16 cellular contexts compared by ENCODE assay signal in the genomic region with DNA sequence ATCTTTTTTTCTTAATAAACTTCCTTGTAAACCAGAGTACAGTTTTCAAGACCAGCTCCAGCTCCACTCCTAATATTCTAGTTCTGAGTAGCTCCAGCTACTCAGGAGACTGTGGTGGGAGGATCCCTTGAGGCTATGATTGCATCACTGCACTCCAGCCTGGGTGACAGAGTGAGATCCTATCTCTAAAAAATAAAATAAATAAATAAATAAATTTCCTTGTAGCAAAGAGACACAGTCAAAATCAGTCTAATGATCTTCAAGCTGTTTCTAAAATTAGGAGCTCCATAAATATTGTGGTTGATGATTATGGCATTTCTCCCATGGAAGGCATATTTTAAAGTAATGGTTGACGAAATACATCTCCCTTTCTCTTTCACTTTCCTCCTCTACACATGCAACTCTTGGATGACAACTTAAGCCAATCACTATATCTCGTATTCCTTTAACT. TPM values are rescaled to one million over a fixed set of nuclear protein-coding genes. Genes with fewer than 3 reads are reported as not detected.
A peak's percentile ranks its signal among the peaks of the same experiment; 100 is the strongest.
DNase-seq lines count a peak whose midpoint lies in the region; ATAC-seq and TF ChIP-seq lines count a peak whose summit lies in the region.
"Had no signal": no experiment of that assay in that cellular context is flagged by ENCODE, and none has a peak within 500 bp of the region (broad histone marks: within the 10 kb centered on the region; RNA-seq: fewer than 3 reads in every experiment).

No MANE protein-coding gene starts in this region.

- H2AFZ ChIP-seq in IMR-90 (replicated peaks; ENCODE audit: low read length, poor library complexity), result no peak overlapping the region

- no peak overlapping the region for H4K8ac ChIP-seq in IMR-90 (ENCODE audit: low read depth in 2 of 2, low read length in 2 of 2)

- H2BK15ac ChIP-seq in IMR-90 (ENCODE audit: low read depth, low read length), result no peak overlapping the region

- H3K56ac ChIP-seq in IMR-90 (ENCODE audit: extremely low read depth, insufficient read depth, low read length), result no peak overlapping the region

- no peak overlapping the region for H3K27ac ChIP-seq in IMR-90 (ENCODE audit: insufficient read depth, low read length)
- no peak overlapping the region for H3K27ac ChIP-seq in brain microvascular endothelial cell

- no peak for TF ChIP-seq RAD21 in IMR-90 (IDR thresholded peaks at IDR 0.05; ENCODE audit: low read length)

- H3K4me3 ChIP-seq in BJ (ENCODE audit: low read depth, low read length) (no peak overlapping the region), IMR-90 (ENCODE audit: insufficient read depth, low read depth, low read length) (no peak overlapping the region), brain microvascular endothelial cell (ENCODE audit: low read depth, low read length) (no peak overlapping the region)

- H3K9me3 ChIP-seq in IMR-90 (ENCODE audit: control insufficient read depth, insufficient read depth, low read length), result no peaks in the 10 kb centered on the region

- H3K4ac ChIP-seq in IMR-90 (ENCODE audit: low read depth, low read length), result no peak overlapping the region

- in situ Hi-C loops in IMR-90 (cut with MboI; ENCODE audit: low sequenced_read_pairs) (loop anchor here (25.0 kb wide), 1 partner anchor 714 kb away; no protein-coding TSS in a partner anchor), brain microvascular endothelial cell (cut with HindIII; ENCODE audit: low pct_ligation_motif_present, low sequenced_read_pairs) (no loop called here)

- no TSS peak for BruUV-seq in IMR-90 (replicated peaks; lab: Mats Ljungman, UMichigan)

- CTCF ChIA-PET in BJ (lab: Yijun Ruan, JAX), result interaction anchor here (0.8 to 1.5 kb wide), 3 partner anchors 15 to 189 kb away, joined by 3 to 8 read pairs (median 3); no protein-coding TSS in a partner anchor
- CTCF ChIA-PET in IMR-90 (lab: Yijun Ruan, JAX), result interaction anchor here (0.6 to 0.8 kb wide), 2 partner anchors 21 to 1398 kb away, joined by 3 read pairs; no protein-coding TSS in a partner anchor

- H3K4me1 ChIP-seq in IMR-90 (ENCODE audit: control insufficient read depth, insufficient read depth, low read length), result no peaks in the 10 kb centered on the region

- no peak overlapping the region for H2BK5ac ChIP-seq in IMR-90 (ENCODE audit: low read depth, low read length, poor library complexity, severe bottlenecking)

- H3K36me3 ChIP-seq in BJ (ENCODE audit: control insufficient read depth, insufficient read depth, low read length) (no peaks in the 10 kb centered on the region), IMR-90 (ENCODE audit: control insufficient read depth, insufficient read depth, low read length) (no peaks in the 10 kb centered on the region), brain microvascular endothelial cell (replicated peaks) (no peaks in the 10 kb centered on the region)

- H3K23ac ChIP-seq in IMR-90 (ENCODE audit: low read depth, low read length), result no peak overlapping the region

- H2AK9ac ChIP-seq in IMR-90 (replicated peaks; ENCODE audit: low read depth, low read length, poor library complexity), result no peak overlapping the region

- no peaks in the 10 kb centered on the region for H4K20me1 ChIP-seq in IMR-90 (ENCODE audit: insufficient read depth, low read length)

- no peak overlapping the region for H3K9ac ChIP-seq in IMR-90 (ENCODE audit: low read depth, low read length)

- 100% methylated on average over 1 of the region's 2 CpGs; no CpG with 5 or more reads in 1 of the 2 experiments for WGBS in IMR-90 (ENCODE audit: extremely low coverage in 2 of 2, insufficient read length in 1 of 2), 2 experiments

- no peaks in the 10 kb centered on the region for H3K79me1 ChIP-seq in IMR-90 (ENCODE audit: low read depth in 1 of 2, low read length in 2 of 2)

- H2AK5ac ChIP-seq in IMR-90 (ENCODE audit: low read depth, low read length), result no peak overlapping the region

- H4K91ac ChIP-seq in IMR-90 (ENCODE audit: insufficient read depth, low read depth, low read length), result no peak overlapping the region

- dilution Hi-C loops in IMR-90 (cut with HindIII; ENCODE audit: low sequenced_read_pairs, unreplicated experiment), result no loop called here

- peak; percentile 44 for DNase-seq in BJ (ENCODE audit: low read depth)
- DNase-seq in IMR-90, result no peak
- peak; percentile 16 for DNase-seq in brain microvascular endothelial cell
- DNase-seq in kidney tubule cell (ENCODE audit: low spot score), result peak; percentile 53
- no peak for DNase-seq in NCI-H446 treated with DMSO at 0.1 percent for 48 hours (lab: John Stamatoyannopoulos, UW)
- no peak for DNase-seq in UCSD-AML1 (lab: John Stamatoyannopoulos, UW; ENCODE audit: unreplicated experiment)
- DNase-seq: activated CD4-positive, alpha-beta T cell treated with anti-CD3 and anti-CD28 coated beads for 48 hours; anterior cingulate cortex; C1 segment of cervical spinal cord; kidney glomerular epithelial cell; NCI-H1417; NCI-H446; stimulated activated CD4-positive, alpha-beta T cell treated with anti-CD3 and anti-CD28 coated beads, Interleukin-1b, Interleukin-23, amount 100 ng/mL, for 48 hours; T-helper 2 cell had no signal

- POLR2A ChIA-PET in BJ (lab: Charles Lee), result no interaction called here
- POLR2A ChIA-PET in IMR-90 (lab: Charles Lee; ENCODE audit: unreplicated experiment), result no interaction called here

- H4K5ac ChIP-seq in IMR-90 (ENCODE audit: low read depth, low read length), result no peak overlapping the region

- intact Hi-C loops in IMR-90 (cut with micrococcal nuclease), result loop anchor here (5.0 kb wide), 1 partner anchor 51 kb away; no protein-coding TSS in a partner anchor

- H2BK120ac ChIP-seq in IMR-90 (ENCODE audit: low read depth, low read length), result no peak overlapping the region

- no peak overlapping the region for H3K4me2 ChIP-seq in IMR-90 (ENCODE audit: low read depth, low read length)

- no peak overlapping the region for H2BK20ac ChIP-seq in IMR-90 (ENCODE audit: low read depth, low read length)

- ATAC-seq in IMR-90 (ENCODE audit: low read depth) (no peak; the same call in 1 of the 2 replicates), GM18502 (IDR thresholded peaks at IDR 0.05; ENCODE audit: poor library complexity, unreplicated experiment) (no peak), GM21423 (IDR thresholded peaks at IDR 0.05; ENCODE audit: unreplicated experiment) (no peak)

- H3K18ac ChIP-seq in IMR-90 (ENCODE audit: low read depth, low read length), result no peak overlapping the region

- no peaks in the 10 kb centered on the region for H3K9me1 ChIP-seq in IMR-90 (ENCODE audit: insufficient read depth, low read length)

- TF ChIP-seq CTCF in BJ (IDR thresholded peaks at IDR 0.05; ENCODE audit: insufficient read depth, low read depth, low read length) (no peak), IMR-90 (conservative IDR thresholded peaks at IDR 0.05; ENCODE audit: low read depth, low read length) (no peak), brain microvascular endothelial cell (IDR thresholded peaks at IDR 0.05; ENCODE audit: low read depth, low read length, missing control alignments) (no peak)

- no peak for TF ChIP-seq POLR2A in IMR-90 (IDR thresholded peaks at IDR 0.05; ENCODE audit: low read depth, low read length)

- H3K14ac ChIP-seq in IMR-90 (replicated peaks; ENCODE audit: low read depth, low read length), result no peak overlapping the region

- peaks cover 8% of the 10 kb centered on the region for H3K27me3 ChIP-seq in BJ (ENCODE audit: control insufficient read depth, insufficient read depth, low read length)
- peaks cover 7% of the 10 kb centered on the region for H3K27me3 ChIP-seq in IMR-90 (ENCODE audit: control insufficient read depth, insufficient read depth, low read length)
- peaks cover 2% of the 10 kb centered on the region for H3K27me3 ChIP-seq in brain microvascular endothelial cell (replicated peaks)

TF ChIP-seq in IMR-90, 13 proteins besides CTCF, POLR2A, EP300 and RAD21:
- TF ChIP-seq RFX5 (IDR thresholded peaks at IDR 0.05; ENCODE audit: low read depth, low read length) (no peak), CEBPB (IDR thresholded peaks at IDR 0.05; ENCODE audit: low read depth, low read length) (peak; percentile 60; the same call in 1 of the 2 replicates)

RNA-seq across cellular contexts. Expression of gene TAOK1, which starts 42.3 kb away (rescaled TPM):
- 9.1 and 22.1 TPM in 2 replicates for polyA plus RNA-seq in BJ (2011; rRNA removed)
- 25.3 and 35.8 TPM in 2 replicates for polyA minus RNA-seq in BJ (2011; rRNA and poly(A)+ RNA removed)
- total RNA-seq in IMR-90 (2012; rRNA removed), result 69.7 and 91.8 TPM in 2 replicates
- 8.1 and 9.8 TPM in 2 replicates for polyA plus RNA-seq in IMR-90 (2012; rRNA removed)
- polyA plus RNA-seq in IMR-90 (2012; cell fraction: cytosol; rRNA removed), result 1.4 and 2.0 TPM in 2 replicates
- 2.2 and 16.0 TPM in 2 replicates for polyA plus RNA-seq in IMR-90 (2012; cell fraction: nucleus; rRNA removed; ENCODE audit: low replicate concordance)

RNA-seq across cellular contexts. Expression of gene NUFIP2, which starts 53.9 kb away (rescaled TPM):
- 7.3 and 9.5 TPM in 2 replicates for polyA plus RNA-seq in BJ (2011; rRNA removed)
- 15.0 and 20.6 TPM in 2 replicates for polyA minus RNA-seq in BJ (2011; rRNA and poly(A)+ RNA removed)
- 25.6 and 38.9 TPM in 2 replicates for total RNA-seq in IMR-90 (2012; rRNA removed)
- polyA plus RNA-seq in IMR-90 (2012; rRNA removed), result 7.8 and 8.9 TPM in 2 replicates
- polyA plus RNA-seq in IMR-90 (2012; cell fraction: cytosol; rRNA removed), result 1.3 and 10.4 TPM in 2 replicates
- polyA plus RNA-seq in IMR-90 (2012; cell fraction: nucleus; rRNA removed; ENCODE audit: low replicate concordance), result 17.2 and 31.8 TPM in 2 replicates

Comparison
In these comparisons a context has a peak if more than half of its experiments do, and no peak if none do; other contexts are left out.
1. DNase-seq: peak in BJ (single experiment), brain microvascular endothelial cell (single experiment) and kidney tubule cell (single experiment); none in IMR-90 (single experiment), NCI-H446 treated with DMSO at 0.1 percent for 48 hours (single experiment) and UCSD-AML1 (single experiment).